16 cellular contexts compared by ENCODE assay signal in genomic region chr14:105271224-105271890, GRCh38.
"Had no signal": no experiment of that assay in that cellular context is flagged by ENCODE, and none has a peak within 500 bp of the region (broad histone marks: within the 10 kb centered on the region; RNA-seq: fewer than 3 reads in every experiment).

No MANE protein-coding gene starts in this region.

- H3K36me3 Mint-ChIP-seq: activated naive CD4-positive, alpha-beta T cell treated with anti-CD3 and anti-CD28 coated beads, Interleukin-2, amount 50 U/mL, for 72 hours; natural killer cell had no signal

- H3K4me1 ChIP-seq: foreskin keratinocyte had no signal

- H3K36me3 ChIP-seq: thyroid gland had no signal

- H3K9me3 Mint-ChIP-seq: activated CD8-positive, alpha-beta T cell treated with anti-CD3 and anti-CD28 coated beads for 36 hours; activated naive CD4-positive, alpha-beta T cell treated with anti-CD3 and anti-CD28 coated beads, Interleukin-2, amount 50 U/mL, for 72 hours; natural killer cell had no signal

- H3K27me3 ChIP-seq: foreskin keratinocyte, thyroid gland had no signal

- H3K27ac ChIP-seq: foreskin keratinocyte, psoas muscle, thyroid gland had no signal

- H3K4me3 ChIP-seq: psoas muscle, thyroid gland had no signal

- H3K27me3 Mint-ChIP-seq: activated CD8-positive, alpha-beta T cell treated with anti-CD3 and anti-CD28 coated beads for 36 hours; T-helper 17 cell had no signal

- ATAC-seq: activated CD8-positive, alpha-beta T cell treated with anti-CD3 and anti-CD28 coated beads for 36 hours; activated naive CD4-positive, alpha-beta T cell treated with anti-CD3 and anti-CD28 coated beads, Interleukin-2, amount 50 U/mL, for 72 hours; foreskin keratinocyte; natural killer cell; psoas muscle; sciatic nerve; T-helper 17 cell had no signal

- H3K4me3 Mint-ChIP-seq: activated CD8-positive, alpha-beta T cell treated with anti-CD3 and anti-CD28 coated beads for 36 hours; natural killer cell; T-helper 17 cell had no signal

- H3K9me3 ChIP-seq: psoas muscle, thyroid gland had no signal

- H3K27ac Mint-ChIP-seq: activated CD8-positive, alpha-beta T cell treated with anti-CD3 and anti-CD28 coated beads for 36 hours; natural killer cell; T-helper 17 cell had no signal

- DNase-seq: activated CD4-positive, alpha-beta T cell treated with anti-CD3 and anti-CD28 coated beads for 4 hours; activated CD8-positive, alpha-beta T cell treated with anti-CD3 and anti-CD28 coated beads for 36 hours; activated effector memory CD4-positive, alpha-beta T cell treated with anti-CD3 and anti-CD28 coated beads, Interleukin-2, amount 50 U/mL, for 16 hours; activated T-cell treated with anti-CD3 and anti-CD28 coated beads, Interleukin-2, amount 50 U/mL, for 48 hours; amniotic stem cell; effector memory CD4-positive, alpha-beta T cell; foreskin keratinocyte; glutamatergic neuron; kidney glomerular epithelial cell; mesenchymal stem cell; natural killer cell; psoas muscle; T-helper 17 cell; thyroid gland had no signal
